In genomic region chr17:1196946-1197345, GRCh38 we compare ENCODE assay signal across 22 cellular contexts. TPM values are rescaled to one million over a fixed set of nuclear protein-coding genes. Genes with fewer than 3 reads are reported as not detected.
A peak's percentile ranks its signal among the peaks of the same experiment; 100 is the strongest.
DNase-seq lines count a peak whose midpoint lies in the region; ATAC-seq and TF ChIP-seq lines count a peak whose summit lies in the region.
"Had no signal": no experiment of that assay in that cellular context is flagged by ENCODE, and none has a peak within 500 bp of the region (broad histone marks: within the 10 kb centered on the region; RNA-seq: fewer than 3 reads in every experiment).

No MANE protein-coding gene starts in this region.

- H3K27ac ChIP-seq in Peyer's patch (peak overlapping the region; percentile 67 to 90 (median 75)), stomach (peak overlapping the region in 4 of 5 donors; percentile 64 to 84 (median 78))

- H3K4me3 Mint-ChIP-seq in activated CD4-positive, alpha-beta T cell treated with anti-CD3 and anti-CD28 coated beads, Interleukin-2, amount 10 ng/mL, durations not matched to agents 7 days and 5 days, result no peak overlapping the region
- H3K4me3 Mint-ChIP-seq in immature natural killer cell, result peak overlapping the region; percentile 68 to 89 (median 80)
- H3K4me3 Mint-ChIP-seq: CD4-positive, CD25-positive, alpha-beta regulatory T cell had no signal

- CTCF ChIA-PET in activated CD4-positive, alpha-beta T cell treated with anti-CD3 and anti-CD28 coated beads, Interleukin-2, amount 10 ng/mL, durations not matched to agents 7 days and 5 days (lab: Charles Lee), result interaction anchor here (1.2 to 2.5 kb wide), 4 partner anchors 9 to 33 kb away, joined by 3 to 9 read pairs (median 6); no protein-coding TSS in a partner anchor

- 85 to 96% (median 90%) methylated on average over 6 to 14 of the region's 14 CpGs for WGBS in stomach, 5 donors

- H3K4me3 ChIP-seq in Peyer's patch (no peak overlapping the region), stomach (no peak overlapping the region)
- H3K4me3 ChIP-seq: body of pancreas, dorsolateral prefrontal cortex had no signal

- peaks cover 46% of the 10 kb centered on the region for H3K4me1 Mint-ChIP-seq in activated CD4-positive, alpha-beta T cell treated with anti-CD3 and anti-CD28 coated beads, Interleukin-2, amount 10 ng/mL, durations not matched to agents 7 days and 5 days
- H3K4me1 Mint-ChIP-seq in immature natural killer cell, result peaks cover 74 to 77% of the 10 kb centered on the region in 2 donors

- no peak for DNase-seq in activated CD4-positive, alpha-beta T cell treated with anti-CD3 and anti-CD28 coated beads, Interleukin-2, amount 10 ng/mL, durations not matched to agents 7 days and 5 days
- no peak for DNase-seq in activated CD4-positive, alpha-beta T cell treated with anti-CD3 and anti-CD28 coated beads, Interleukin-2, amount 50 U/mL, for 1 hour
- no peak for DNase-seq in Peyer's patch
- no peak for DNase-seq in immature natural killer cell
- no peak for DNase-seq in stomach
- no peak for DNase-seq in left colon
- DNase-seq in SK-N-DZ (ENCODE audit: low spot score), result no peak
- DNase-seq in iPS-NIHi7 (ENCODE audit: extremely low spot score), result no peak
- DNase-seq: 8988T; activated CD8-positive, alpha-beta memory T cell treated with anti-CD3 and anti-CD28 coated beads for 24 hours; activated gamma-delta T cell; CD4-positive, CD25-positive, alpha-beta regulatory T cell; DMS79 treated with DMSO at 0.1 percent for 48 hours; dorsolateral prefrontal cortex; MM.1S; naive B cell; NCI-H2029; NCI-H510A treated with DMSO at 0.1 percent for 48 hours; stimulated activated CD4-positive, alpha-beta T cell treated with anti-CD3 and anti-CD28 coated beads, Interleukin-15, amount 100 ng/mL, for 24 hours; SW 1271 had no signal

- no peaks in the 10 kb centered on the region for H3K36me3 Mint-ChIP-seq in activated CD4-positive, alpha-beta T cell treated with anti-CD3 and anti-CD28 coated beads, Interleukin-2, amount 10 ng/mL, durations not matched to agents 7 days and 5 days (ENCODE audit: low read depth)
- H3K36me3 Mint-ChIP-seq in immature natural killer cell, result no peaks in the 10 kb centered on the region
- H3K36me3 Mint-ChIP-seq: CD4-positive, CD25-positive, alpha-beta regulatory T cell; naive B cell had no signal

- no peak for ATAC-seq in left colon

- POLR2A ChIA-PET in activated CD4-positive, alpha-beta T cell treated with anti-CD3 and anti-CD28 coated beads, Interleukin-2, amount 10 ng/mL, durations not matched to agents 7 days and 5 days (lab: Charles Lee), result no interaction called here

- no peaks in the 10 kb centered on the region for H3K9me3 Mint-ChIP-seq in activated CD4-positive, alpha-beta T cell treated with anti-CD3 and anti-CD28 coated beads, Interleukin-2, amount 10 ng/mL, durations not matched to agents 7 days and 5 days
- H3K9me3 Mint-ChIP-seq in immature natural killer cell, result no peaks in the 10 kb centered on the region
- H3K9me3 Mint-ChIP-seq: CD4-positive, CD25-positive, alpha-beta regulatory T cell had no signal

- intact Hi-C loops in stomach (cut with DNase I; ENCODE audit: low total_unique reads), result no loop called here
- intact Hi-C loops in left colon (cut with DNase I, micrococcal nuclease), result no loop called here

- TF ChIP-seq POLR2A in Peyer's patch (IDR thresholded peaks at IDR 0.05), result no peak
- no peak for TF ChIP-seq POLR2A in stomach (IDR thresholded peaks at IDR 0.05)

- peak overlapping the region; percentile 46 for H3K27ac Mint-ChIP-seq in activated CD4-positive, alpha-beta T cell treated with anti-CD3 and anti-CD28 coated beads, Interleukin-2, amount 10 ng/mL, durations not matched to agents 7 days and 5 days
- peak overlapping the region; percentile 84 to 97 (median 96) for H3K27ac Mint-ChIP-seq in immature natural killer cell
- H3K27ac Mint-ChIP-seq: CD4-positive, CD25-positive, alpha-beta regulatory T cell; progenitor cell of endocrine pancreas had no signal

- TF ChIP-seq CTCF in Peyer's patch (IDR thresholded peaks at IDR 0.05) (no peak), stomach (IDR thresholded peaks at IDR 0.05) (no peak)

- no peaks in the 10 kb centered on the region for H3K27me3 Mint-ChIP-seq in activated CD4-positive, alpha-beta T cell treated with anti-CD3 and anti-CD28 coated beads, Interleukin-2, amount 10 ng/mL, durations not matched to agents 7 days and 5 days
- peaks cover 24 to 30% (median 27%) of the 10 kb centered on the region in 3 donors for H3K27me3 Mint-ChIP-seq in immature natural killer cell (ENCODE audit: low read depth in 3 of 3)
- H3K27me3 Mint-ChIP-seq: naive B cell had no signal

- H3K27me3 ChIP-seq in Peyer's patch, result no peaks in the 10 kb centered on the region
- peaks cover 0 to 3% (median 0%) of the 10 kb centered on the region in 3 donors for H3K27me3 ChIP-seq in stomach
- H3K27me3 ChIP-seq: body of pancreas, dorsolateral prefrontal cortex had no signal

- no peak for TF ChIP-seq EP300 in stomach (IDR thresholded peaks at IDR 0.05)

- peaks cover 0 to 36% (median 25%) of the 10 kb centered on the region in 4 donors for H3K4me1 ChIP-seq in Peyer's patch
- H3K4me1 ChIP-seq in stomach, result peaks cover 5 to 48% (median 5%) of the 10 kb centered on the region in 4 donors
- H3K4me1 ChIP-seq: body of pancreas had no signal

- H3K9me3 ChIP-seq in Peyer's patch, result no peaks in the 10 kb centered on the region
- no peaks in the 10 kb centered on the region for H3K9me3 ChIP-seq in stomach
- H3K9me3 ChIP-seq: body of pancreas had no signal

- H3K36me3 ChIP-seq in Peyer's patch (no peaks in the 10 kb centered on the region), stomach (no peaks in the 10 kb centered on the region)

RNA-seq across cellular contexts. Expression of gene ABR, which starts 17.2 kb away (rescaled TPM):
- 100 to 1,000 TPM; 145 to 163 TPM for total RNA-seq in activated CD4-positive, alpha-beta T cell treated with anti-CD3 and anti-CD28 coated beads, Interleukin-2, amount 10 ng/mL, durations not matched to agents 7 days and 5 days
- 100 to 1,000 TPM; 220 to 753 (median 440) TPM for total RNA-seq in Peyer's patch
- polyA plus RNA-seq in immature natural killer cell, result 10 to 100 TPM; 11.2 to 36.2 (median 14.8) TPM
- total RNA-seq in stomach, result 1,000 to 10,000 TPM in 1 of 5 donors, 100 to 1,000 TPM in 2, 10 to 100 TPM in 2; 65.5 to 1,523 (median 142) TPM
- 10 to 100 TPM; 28.3 to 41.2 (median 40.0) TPM for polyA plus RNA-seq in stomach
- 100 to 1,000 TPM; 310 to 373 TPM for total RNA-seq in left colon
- 17.6 and 19.4 TPM in 2 replicates for polyA plus RNA-seq in SK-N-DZ (2014; cell fraction: cytosol; rRNA removed)
- 13.4 and 20.1 TPM in 2 replicates for polyA plus RNA-seq in SK-N-DZ (2014; cell fraction: nucleus; rRNA removed)
